1 cellular context compared by ENCODE assay signal in genomic region chr19:48965806-48966540, GRCh38.
TF ChIP-seq lines count a peak whose summit lies in the region.

No MANE protein-coding gene starts in this region.

TF ChIP-seq in HepG2, 621 proteins besides CTCF, POLR2A, EP300 and RAD21 (continues in another document):
- TF ChIP-seq, protein P1, sequence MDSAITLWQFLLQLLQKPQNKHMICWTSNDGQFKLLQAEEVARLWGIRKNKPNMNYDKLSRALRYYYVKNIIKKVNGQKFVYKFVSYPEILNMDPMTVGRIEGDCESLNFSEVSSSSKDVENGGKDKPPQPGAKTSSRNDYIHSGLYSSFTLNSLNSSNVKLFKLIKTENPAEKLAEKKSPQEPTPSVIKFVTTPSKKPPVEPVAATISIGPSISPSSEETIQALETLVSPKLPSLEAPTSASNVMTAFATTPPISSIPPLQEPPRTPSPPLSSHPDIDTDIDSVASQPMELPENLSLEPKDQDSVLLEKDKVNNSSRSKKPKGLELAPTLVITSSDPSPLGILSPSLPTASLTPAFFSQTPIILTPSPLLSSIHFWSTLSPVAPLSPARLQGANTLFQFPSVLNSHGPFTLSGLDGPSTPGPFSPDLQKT (CRISPR knock-in tag; IDR thresholded peaks at IDR 0.05; ENCODE audit: borderline replicate concordance) = no peak
- TF ChIP-seq, protein P2, sequence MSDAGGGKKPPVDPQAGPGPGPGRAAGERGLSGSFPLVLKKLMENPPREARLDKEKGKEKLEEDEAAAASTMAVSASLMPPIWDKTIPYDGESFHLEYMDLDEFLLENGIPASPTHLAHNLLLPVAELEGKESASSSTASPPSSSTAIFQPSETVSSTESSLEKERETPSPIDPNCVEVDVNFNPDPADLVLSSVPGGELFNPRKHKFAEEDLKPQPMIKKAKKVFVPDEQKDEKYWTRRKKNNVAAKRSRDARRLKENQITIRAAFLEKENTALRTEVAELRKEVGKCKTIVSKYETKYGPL (CRISPR knock-in tag; IDR thresholded peaks at IDR 0.05) = 0 out of 2 replicates have a peak, but pooled peaks have one; percentile 37
- TF ChIP-seq MEIS2 (CRISPR knock-in tag; IDR thresholded peaks at IDR 0.05) (no peak), NR2F6 (IDR thresholded peaks at IDR 0.05) (no peak), NR2F6 (CRISPR knock-in tag; IDR thresholded peaks at IDR 0.05) (no peak), ZHX2 (IDR thresholded peaks at IDR 0.05; ENCODE audit: low read depth) (no peak), ZHX2 (CRISPR knock-in tag; IDR thresholded peaks at IDR 0.05; ENCODE audit: borderline replicate concordance) (0 out of 2 replicates have a peak, but pooled peaks have one; percentile 12), ZNF75D (CRISPR knock-in tag; IDR thresholded peaks at IDR 0.05; ENCODE audit: borderline replicate concordance) (0 out of 2 replicates have a peak, but pooled peaks have one; percentile 17), TMF1 (CRISPR knock-in tag; IDR thresholded peaks at IDR 0.05; ENCODE audit: low read depth) (peak; percentile 46), AGO1 (IDR thresholded peaks at IDR 0.05; ENCODE audit: low read depth, low read length, poor library complexity, severe bottlenecking) (peak; percentile 70), ZNF766 (CRISPR knock-in tag; IDR thresholded peaks at IDR 0.05; ENCODE audit: borderline replicate concordance) (peak; percentile 78; the same call in 1 of the 2 replicates), ZFX (CRISPR knock-in tag; IDR thresholded peaks at IDR 0.05; ENCODE audit: low read depth) (peak; percentile 45; the same call in 1 of the 2 replicates), MAFF (IDR thresholded peaks at IDR 0.05; ENCODE audit: low read depth, low read length) (no peak), KLF9 (CRISPR knock-in tag; IDR thresholded peaks at IDR 0.05; ENCODE audit: low read depth) (no peak), ZNF747 (CRISPR knock-in tag; IDR thresholded peaks at IDR 0.05; ENCODE audit: borderline replicate concordance) (0 out of 2 replicates have a peak, but pooled peaks have one; percentile 8), CREBL2 (CRISPR knock-in tag; IDR thresholded peaks at IDR 0.05; ENCODE audit: borderline replicate concordance) (no peak), TP53 (CRISPR knock-in tag; conservative IDR thresholded peaks at IDR 0.05) (no peak), ZNF235 (CRISPR knock-in tag; IDR thresholded peaks at IDR 0.05; ENCODE audit: borderline replicate concordance) (no peak; the same call in 1 of the 2 replicates), ZNF574 (CRISPR knock-in tag; IDR thresholded peaks at IDR 0.05) (0 out of 2 replicates have a peak, but pooled peaks have one; percentile 2), ZNF572 (CRISPR knock-in tag; IDR thresholded peaks at IDR 0.05) (no peak), SSRP1 (CRISPR knock-in tag; IDR thresholded peaks at IDR 0.05) (peak; percentile 6; the same call in 1 of the 2 replicates), ZFP62 (CRISPR knock-in tag; IDR thresholded peaks at IDR 0.05) (no peak), MYNN (CRISPR knock-in tag; IDR thresholded peaks at IDR 0.05; ENCODE audit: low read depth) (no peak), HMG20B (CRISPR knock-in tag; conservative IDR thresholded peaks at IDR 0.05) (no peak), ZNF629 (CRISPR knock-in tag; conservative IDR thresholded peaks at IDR 0.05) (no peak), ZNF430 (CRISPR knock-in tag; IDR thresholded peaks at IDR 0.05) (peak; percentile 40; the same call in 1 of the 2 replicates), ZIK1 (CRISPR knock-in tag; IDR thresholded peaks at IDR 0.05; ENCODE audit: borderline replicate concordance, low read depth) (0 out of 2 replicates have a peak, but pooled peaks have one; percentile 37), NAIF1 (CRISPR knock-in tag; IDR thresholded peaks at IDR 0.05; ENCODE audit: borderline replicate concordance) (0 out of 2 replicates have a peak, but pooled peaks have one; percentile 34), KAT2B (IDR thresholded peaks at IDR 0.05; ENCODE audit: borderline replicate concordance, low read depth, low read length) (no peak), MIXL1 (CRISPR knock-in tag; IDR thresholded peaks at IDR 0.05) (no peak)
- TF ChIP-seq, protein P3, sequence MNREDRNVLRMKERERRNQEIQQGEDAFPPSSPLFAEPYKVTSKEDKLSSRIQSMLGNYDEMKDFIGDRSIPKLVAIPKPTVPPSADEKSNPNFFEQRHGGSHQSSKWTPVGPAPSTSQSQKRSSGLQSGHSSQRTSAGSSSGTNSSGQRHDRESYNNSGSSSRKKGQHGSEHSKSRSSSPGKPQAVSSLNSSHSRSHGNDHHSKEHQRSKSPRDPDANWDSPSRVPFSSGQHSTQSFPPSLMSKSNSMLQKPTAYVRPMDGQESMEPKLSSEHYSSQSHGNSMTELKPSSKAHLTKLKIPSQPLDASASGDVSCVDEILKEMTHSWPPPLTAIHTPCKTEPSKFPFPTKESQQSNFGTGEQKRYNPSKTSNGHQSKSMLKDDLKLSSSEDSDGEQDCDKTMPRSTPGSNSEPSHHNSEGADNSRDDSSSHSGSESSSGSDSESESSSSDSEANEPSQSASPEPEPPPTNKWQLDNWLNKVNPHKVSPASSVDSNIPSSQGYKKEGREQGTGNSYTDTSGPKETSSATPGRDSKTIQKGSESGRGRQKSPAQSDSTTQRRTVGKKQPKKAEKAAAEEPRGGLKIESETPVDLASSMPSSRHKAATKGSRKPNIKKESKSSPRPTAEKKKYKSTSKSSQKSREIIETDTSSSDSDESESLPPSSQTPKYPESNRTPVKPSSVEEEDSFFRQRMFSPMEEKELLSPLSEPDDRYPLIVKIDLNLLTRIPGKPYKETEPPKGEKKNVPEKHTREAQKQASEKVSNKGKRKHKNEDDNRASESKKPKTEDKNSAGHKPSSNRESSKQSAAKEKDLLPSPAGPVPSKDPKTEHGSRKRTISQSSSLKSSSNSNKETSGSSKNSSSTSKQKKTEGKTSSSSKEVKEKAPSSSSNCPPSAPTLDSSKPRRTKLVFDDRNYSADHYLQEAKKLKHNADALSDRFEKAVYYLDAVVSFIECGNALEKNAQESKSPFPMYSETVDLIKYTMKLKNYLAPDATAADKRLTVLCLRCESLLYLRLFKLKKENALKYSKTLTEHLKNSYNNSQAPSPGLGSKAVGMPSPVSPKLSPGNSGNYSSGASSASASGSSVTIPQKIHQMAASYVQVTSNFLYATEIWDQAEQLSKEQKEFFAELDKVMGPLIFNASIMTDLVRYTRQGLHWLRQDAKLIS (CRISPR knock-in tag; IDR thresholded peaks at IDR 0.05) = peak; percentile 12; the same call in 1 of the 2 replicates
- TF ChIP-seq, protein P4, sequence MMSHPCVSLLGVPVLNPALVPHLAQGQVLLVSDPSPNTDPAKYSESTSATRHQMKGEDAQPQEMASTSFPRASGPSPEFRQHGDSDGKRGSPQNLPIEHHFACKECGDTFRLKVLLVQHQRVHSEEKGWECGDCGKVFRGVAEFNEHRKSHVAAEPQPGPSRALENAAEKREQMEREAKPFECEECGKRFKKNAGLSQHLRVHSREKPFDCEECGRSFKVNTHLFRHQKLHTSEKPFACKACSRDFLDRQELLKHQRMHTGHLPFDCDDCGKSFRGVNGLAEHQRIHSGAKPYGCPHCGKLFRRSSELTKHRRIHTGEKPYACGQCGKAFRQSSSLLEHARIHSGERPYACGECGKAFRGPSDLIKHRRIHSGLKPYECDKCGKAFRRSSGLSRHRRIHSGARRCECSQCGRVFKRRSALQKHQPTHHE (CRISPR knock-in tag; IDR thresholded peaks at IDR 0.05; ENCODE audit: borderline replicate concordance) = no peak
- TF ChIP-seq, protein P5, sequence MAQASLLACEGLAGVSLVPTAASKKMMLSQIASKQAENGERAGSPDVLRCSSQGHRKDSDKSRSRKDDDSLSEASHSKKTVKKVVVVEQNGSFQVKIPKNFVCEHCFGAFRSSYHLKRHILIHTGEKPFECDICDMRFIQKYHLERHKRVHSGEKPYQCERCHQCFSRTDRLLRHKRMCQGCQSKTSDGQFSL (CRISPR knock-in tag; IDR thresholded peaks at IDR 0.05) = no peak
- TF ChIP-seq, protein P6, sequence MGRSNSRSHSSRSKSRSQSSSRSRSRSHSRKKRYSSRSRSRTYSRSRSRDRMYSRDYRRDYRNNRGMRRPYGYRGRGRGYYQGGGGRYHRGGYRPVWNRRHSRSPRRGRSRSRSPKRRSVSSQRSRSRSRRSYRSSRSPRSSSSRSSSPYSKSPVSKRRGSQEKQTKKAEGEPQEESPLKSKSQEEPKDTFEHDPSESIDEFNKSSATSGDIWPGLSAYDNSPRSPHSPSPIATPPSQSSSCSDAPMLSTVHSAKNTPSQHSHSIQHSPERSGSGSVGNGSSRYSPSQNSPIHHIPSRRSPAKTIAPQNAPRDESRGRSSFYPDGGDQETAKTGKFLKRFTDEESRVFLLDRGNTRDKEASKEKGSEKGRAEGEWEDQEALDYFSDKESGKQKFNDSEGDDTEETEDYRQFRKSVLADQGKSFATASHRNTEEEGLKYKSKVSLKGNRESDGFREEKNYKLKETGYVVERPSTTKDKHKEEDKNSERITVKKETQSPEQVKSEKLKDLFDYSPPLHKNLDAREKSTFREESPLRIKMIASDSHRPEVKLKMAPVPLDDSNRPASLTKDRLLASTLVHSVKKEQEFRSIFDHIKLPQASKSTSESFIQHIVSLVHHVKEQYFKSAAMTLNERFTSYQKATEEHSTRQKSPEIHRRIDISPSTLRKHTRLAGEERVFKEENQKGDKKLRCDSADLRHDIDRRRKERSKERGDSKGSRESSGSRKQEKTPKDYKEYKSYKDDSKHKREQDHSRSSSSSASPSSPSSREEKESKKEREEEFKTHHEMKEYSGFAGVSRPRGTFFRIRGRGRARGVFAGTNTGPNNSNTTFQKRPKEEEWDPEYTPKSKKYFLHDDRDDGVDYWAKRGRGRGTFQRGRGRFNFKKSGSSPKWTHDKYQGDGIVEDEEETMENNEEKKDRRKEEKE (IDR thresholded peaks at IDR 0.05) = no peak
- TF ChIP-seq, protein P7, sequence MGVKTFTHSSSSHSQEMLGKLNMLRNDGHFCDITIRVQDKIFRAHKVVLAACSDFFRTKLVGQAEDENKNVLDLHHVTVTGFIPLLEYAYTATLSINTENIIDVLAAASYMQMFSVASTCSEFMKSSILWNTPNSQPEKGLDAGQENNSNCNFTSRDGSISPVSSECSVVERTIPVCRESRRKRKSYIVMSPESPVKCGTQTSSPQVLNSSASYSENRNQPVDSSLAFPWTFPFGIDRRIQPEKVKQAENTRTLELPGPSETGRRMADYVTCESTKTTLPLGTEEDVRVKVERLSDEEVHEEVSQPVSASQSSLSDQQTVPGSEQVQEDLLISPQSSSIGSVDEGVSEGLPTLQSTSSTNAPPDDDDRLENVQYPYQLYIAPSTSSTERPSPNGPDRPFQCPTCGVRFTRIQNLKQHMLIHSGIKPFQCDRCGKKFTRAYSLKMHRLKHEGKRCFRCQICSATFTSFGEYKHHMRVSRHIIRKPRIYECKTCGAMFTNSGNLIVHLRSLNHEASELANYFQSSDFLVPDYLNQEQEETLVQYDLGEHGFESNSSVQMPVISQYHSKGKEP (CRISPR knock-in tag; IDR thresholded peaks at IDR 0.05) = no peak
